Comparison of ENCODE assay signal across 12 cellular contexts in the genomic region with DNA sequence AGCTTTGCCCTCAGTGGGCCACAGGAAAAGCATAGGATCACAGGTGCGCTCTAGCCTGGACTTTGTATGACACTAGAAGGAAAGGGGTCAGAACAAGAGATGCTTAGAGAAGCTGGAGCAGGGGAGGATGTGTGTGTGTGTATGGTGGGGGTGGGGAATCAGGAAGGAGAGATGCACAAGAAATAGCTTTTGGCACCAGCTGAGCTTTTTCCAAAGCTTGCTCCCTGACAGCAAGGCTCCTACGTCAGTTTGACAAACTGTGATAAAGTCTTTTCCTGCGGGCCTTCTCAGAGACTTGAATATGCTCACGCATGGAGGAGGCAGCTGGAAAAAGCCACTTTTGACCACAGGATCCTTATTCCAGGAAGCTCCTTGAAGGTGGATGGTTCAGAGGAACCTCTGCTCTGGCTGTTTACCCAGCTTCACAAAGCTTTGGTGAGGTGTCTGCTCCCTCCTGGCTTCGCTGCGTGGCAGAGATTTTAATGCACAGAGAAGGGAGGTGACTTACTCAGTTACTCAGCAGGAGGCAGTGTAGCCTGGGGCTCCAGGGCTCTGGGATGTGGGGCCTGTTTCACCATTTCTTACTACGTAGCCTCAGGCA. TPM values are rescaled to one million over a fixed set of nuclear protein-coding genes. Genes with fewer than 3 reads are reported as not detected.
DNase-seq lines count a peak whose midpoint lies in the region; ATAC-seq and TF ChIP-seq lines count a peak whose summit lies in the region.
"Had no signal": no experiment of that assay in that cellular context is flagged by ENCODE, and none has a peak within 500 bp of the region (broad histone marks: within the 10 kb centered on the region; RNA-seq: fewer than 3 reads in every experiment).

No MANE protein-coding gene starts in this region.

- H3K36me3 ChIP-seq in heart right ventricle: peaks cover 0 to 50% (median 9%) of the 10 kb centered on the region in 9 donors
- peaks cover 5 to 25% of the 10 kb centered on the region in 2 donors for H3K36me3 ChIP-seq in esophagus (ENCODE audit: control insufficient read depth in 2 of 2, insufficient read depth in 2 of 2, low read length in 1 of 2)

- peaks cover 14% of the 10 kb centered on the region for H3K36me3 Mint-ChIP-seq in nephron (ENCODE audit: low read depth)
- no peaks in the 10 kb centered on the region for H3K36me3 Mint-ChIP-seq in T-helper 2 cell treated with Interferon-gamma antibody and Interleukin-4, amounts not matched to agents 5 μg/mL and 100 μg/mL, for 36 hours (ENCODE audit: low read depth)

- intact Hi-C loops in heart right ventricle (cut with DNase I) (loop anchor here in 6 of 10 donors (1.0 to 10.0 kb wide), 4 partner anchors 18 to 249 kb away; no protein-coding TSS in a partner anchor), Right ventricle myocardium superior (cut with DNase I) (loop anchor here (10.0 kb wide), 1 partner anchor 249 kb away; no protein-coding TSS in a partner anchor)

- peak overlapping the region; percentile 59 to 97 (median 80) for H3K4me3 Mint-ChIP-seq in nephron
- H3K4me3 Mint-ChIP-seq in T-helper 2 cell treated with Interferon-gamma antibody and Interleukin-4, amounts not matched to agents 5 μg/mL and 100 μg/mL, for 36 hours: no peak overlapping the region

- ATAC-seq in heart right ventricle: peak in 4 of 8 donors; percentile 3 to 44 (median 28)
- ATAC-seq in Right ventricle myocardium superior (ENCODE audit: poor library complexity): no peak
- ATAC-seq in HG03439 (IDR thresholded peaks at IDR 0.05; ENCODE audit: unreplicated experiment): no peak

- no peaks in the 10 kb centered on the region for H3K27me3 Mint-ChIP-seq in nephron (ENCODE audit: low read depth)
- H3K27me3 Mint-ChIP-seq in T-helper 2 cell treated with Interferon-gamma antibody and Interleukin-4, amounts not matched to agents 5 μg/mL and 100 μg/mL, for 36 hours (ENCODE audit: low read depth): peaks cover 54% of the 10 kb centered on the region

- H3K4me3 ChIP-seq in heart right ventricle (peak overlapping the region in 6 of 10 donors; percentile 3 to 92 (median 74)), esophagus (ENCODE audit: low read depth in 1 of 2, low read length in 2 of 2) (peak overlapping the region in 1 of 2 donors; percentile 11)

- no peaks in the 10 kb centered on the region for H3K9me3 ChIP-seq in heart right ventricle
- H3K9me3 ChIP-seq in esophagus (ENCODE audit: control insufficient read depth in 2 of 2, insufficient read depth in 1 of 2, low read depth in 1 of 2, low read length in 1 of 2): no peaks in the 10 kb centered on the region

- WGBS in heart right ventricle, 2 donors: 48 to 57% methylated on average over 7 of the region's 7 CpGs
- 41 to 43% methylated on average over 7 of the region's 7 CpGs for WGBS in esophagus, 2 donors

- TF ChIP-seq CTCF in heart right ventricle (IDR thresholded peaks at IDR 0.05) (peak in 1 of 9 donors; percentile 5), nephron (IDR thresholded peaks at IDR 0.05; ENCODE audit: unreplicated experiment in 3 of 3) (no peak)

- H3K27ac ChIP-seq in heart right ventricle: peak overlapping the region; percentile 19 to 100 (median 96)
- peak overlapping the region; percentile 85 to 97 for H3K27ac ChIP-seq in esophagus (ENCODE audit: low read depth in 2 of 2, low read length in 1 of 2)

- H3K27ac Mint-ChIP-seq in nephron: peak overlapping the region; percentile 88 to 98 (median 96)
- H3K27ac Mint-ChIP-seq in T-helper 2 cell treated with Interferon-gamma antibody and Interleukin-4, amounts not matched to agents 5 μg/mL and 100 μg/mL, for 36 hours: no peak overlapping the region

- DNase-seq in heart right ventricle (peak in 1 of 2 donors; percentile 79), Right ventricle myocardium superior (no peak), NCI-H1092 (lab: John Stamatoyannopoulos, UW) (no peak), SK-N-DZ (ENCODE audit: low spot score) (no peak)
- DNase-seq in T-helper 2 cell treated with Interferon-gamma antibody and Interleukin-4, amounts not matched to agents 5 μg/mL and 100 μg/mL, for 36 hours (ENCODE audit: low spot score): no peak
- DNase-seq: activated naive CD4-positive, alpha-beta T cell treated with anti-CD3 and anti-CD28 coated beads, Interleukin-2, amount 50 U/mL, for 16 hours; GOT3; NCI-H524; stimulated activated CD4-positive, alpha-beta T cell treated with anti-CD3 and anti-CD28 coated beads, Interleukin-1b, Interleukin-23, amount 100 ng/mL, for 48 hours had no signal

- H3K4me1 ChIP-seq in heart right ventricle: peaks cover 26 to 89% (median 75%) of the 10 kb centered on the region in 9 donors
- peaks cover 16 to 36% of the 10 kb centered on the region in 2 donors for H3K4me1 ChIP-seq in esophagus (ENCODE audit: control insufficient read depth in 2 of 2, insufficient read depth in 2 of 2, low read length in 1 of 2)

- H3K4me1 Mint-ChIP-seq in nephron: peaks cover 38% of the 10 kb centered on the region
- peaks cover 15% of the 10 kb centered on the region for H3K4me1 Mint-ChIP-seq in T-helper 2 cell treated with Interferon-gamma antibody and Interleukin-4, amounts not matched to agents 5 μg/mL and 100 μg/mL, for 36 hours (ENCODE audit: low read depth)

- no peaks in the 10 kb centered on the region for H3K9me3 Mint-ChIP-seq in nephron
- no peaks in the 10 kb centered on the region for H3K9me3 Mint-ChIP-seq in T-helper 2 cell treated with Interferon-gamma antibody and Interleukin-4, amounts not matched to agents 5 μg/mL and 100 μg/mL, for 36 hours

- H3K27me3 ChIP-seq in heart right ventricle: peaks cover 0 to 37% (median 4%) of the 10 kb centered on the region in 7 donors
- H3K27me3 ChIP-seq in esophagus (ENCODE audit: control insufficient read depth in 1 of 2, insufficient read depth in 2 of 2, low read length in 2 of 2): no peaks in the 10 kb centered on the region

RNA-seq across cellular contexts. Expression of a gene that starts 3.9 kb away (rescaled TPM):
- 10 to 100 TPM; 10.6 to 48.3 (median 16.2) TPM for total RNA-seq in heart right ventricle
- polyA plus RNA-seq in heart right ventricle: 10 to 100 TPM; 12.6 to 19.7 TPM
- total RNA-seq in Right ventricle myocardium superior: 15.4 TPM
- polyA plus RNA-seq in esophagus: 10 to 100 TPM; 50.1 to 64.3 TPM
- polyA plus RNA-seq in SK-N-DZ (2014; cell fraction: cytosol; rRNA removed): not detected in 2 replicates
- polyA plus RNA-seq in SK-N-DZ (2014; cell fraction: nucleus; rRNA removed): not detected in 2 replicates

RNA-seq across cellular contexts. Expression of a gene that starts 15.7 kb away (rescaled TPM):
- total RNA-seq in heart right ventricle: 1 to 10 TPM in 1 of 10 donors, under 1 TPM in 2, not detected in 7; 0.53 to 6.5 (median 0.61) TPM
- polyA plus RNA-seq in heart right ventricle: not detected
- total RNA-seq in Right ventricle myocardium superior: not detected
- 1 to 10 TPM in 1 of 2 donors, under 1 TPM in 1; 0.20 to 1.3 TPM for polyA plus RNA-seq in esophagus
- polyA plus RNA-seq in SK-N-DZ (2014; cell fraction: cytosol; rRNA removed): not detected in 2 replicates
- polyA plus RNA-seq in SK-N-DZ (2014; cell fraction: nucleus; rRNA removed): not detected in 2 replicates

RNA-seq across cellular contexts. Expression of a gene that starts 44.4 kb away (rescaled TPM):
- total RNA-seq in heart right ventricle (10 to 100 TPM; 22.9 to 32.6 (median 25.4) TPM), Right ventricle myocardium superior (22.3 TPM)
- polyA plus RNA-seq in heart right ventricle (10 to 100 TPM; 31.0 to 39.7 TPM), esophagus (10 to 100 TPM; 34.2 to 55.6 TPM)
- polyA plus RNA-seq in SK-N-DZ (2014; cell fraction: cytosol; rRNA removed): 57.2 and 63.0 TPM in 2 replicates
- polyA plus RNA-seq in SK-N-DZ (2014; cell fraction: nucleus; rRNA removed): 150 and 184 TPM in 2 replicates

RNA-seq across cellular contexts. Expression of a gene that starts 45.0 kb away (rescaled TPM):
- total RNA-seq in heart right ventricle (10 to 100 TPM in 3 of 10 donors, 1 to 10 TPM in 7; 7.4 to 12.9 (median 8.5) TPM), Right ventricle myocardium superior (8.3 TPM)
- polyA plus RNA-seq in heart right ventricle (10 to 100 TPM; 14.0 to 14.8 TPM), esophagus (10 to 100 TPM; 13.0 to 13.1 TPM)
- 1.8 and 2.6 TPM in 2 replicates for polyA plus RNA-seq in SK-N-DZ (2014; cell fraction: cytosol; rRNA removed)
- 3.1 and 8.4 TPM in 2 replicates for polyA plus RNA-seq in SK-N-DZ (2014; cell fraction: nucleus; rRNA removed)
